In genomic region chr6:27679308-27679967, GRCh38 we compare ENCODE assay signal across 10 cellular contexts.
DNase-seq lines count a peak whose midpoint lies in the region; ATAC-seq and TF ChIP-seq lines count a peak whose summit lies in the region.
"Had no signal": no experiment of that assay in that cellular context is flagged by ENCODE, and none has a peak within 500 bp of the region (broad histone marks: within the 10 kb centered on the region; RNA-seq: fewer than 3 reads in every experiment).

No MANE protein-coding gene starts in this region.

- H3K9me3 Mint-ChIP-seq in type B pancreatic cell: no peaks in the 10 kb centered on the region

- H3K4me3 ChIP-seq in mammary epithelial cell (replicated peaks in 1 of 3; ENCODE audit: insufficient read depth in 1 of 3, low read depth in 2 of 3, low read length in 3 of 3) (peak overlapping the region in 1 of 3 experiments; percentile 28), breast epithelium (no peak overlapping the region), iPS-20b (ENCODE audit: low read length) (peak overlapping the region; percentile 63; the same call in 1 of the 2 replicates)

- peak overlapping the region; percentile 19 for H3K27ac Mint-ChIP-seq in type B pancreatic cell

- TF ChIP-seq POLR2A in breast epithelium (IDR thresholded peaks at IDR 0.05): no peak

- in situ Hi-C loops in mammary epithelial cell (cut with MboI; ENCODE audit: low sequenced_read_pairs in 2 of 2): no loop called here

- 26% methylated on average over 25 of the region's 27 CpGs for WGBS in mammary epithelial cell (ENCODE audit: low coverage, missing lambda C conversion rate)

- no peaks in the 10 kb centered on the region for H4K20me1 ChIP-seq in mammary epithelial cell (ENCODE audit: insufficient read depth, low read length)

- no peak for TF ChIP-seq CTCF in mammary epithelial cell (conservative IDR thresholded peaks at IDR 0.05 in 1 of 2, IDR thresholded peaks at IDR 0.05 in 1 of 2; ENCODE audit: extremely low read depth in 1 of 2, insufficient read depth in 1 of 2, low read depth in 1 of 2, low read length in 2 of 2)
- TF ChIP-seq CTCF in breast epithelium (IDR thresholded peaks at IDR 0.05): no peak
- no peak for TF ChIP-seq CTCF in type B pancreatic cell (conservative IDR thresholded peaks at IDR 0.05)

- peak overlapping the region; percentile 73 for H3K4me2 ChIP-seq in mammary epithelial cell (ENCODE audit: insufficient read depth, low read depth, low read length)

- no peaks in the 10 kb centered on the region for H3K79me2 ChIP-seq in mammary epithelial cell (ENCODE audit: insufficient read depth, low read length)

- peaks cover 2% of the 10 kb centered on the region for H3K27me3 ChIP-seq in mammary epithelial cell (ENCODE audit: insufficient read depth, low read length)
- H3K27me3 ChIP-seq in breast epithelium: peaks cover 0 to 88% of the 10 kb centered on the region in 2 donors
- H3K27me3 ChIP-seq in iPS-20b (ENCODE audit: insufficient read depth, low read length): peaks cover 68% of the 10 kb centered on the region; the same call in 1 of the 2 replicates

- no TSS peak for BruUV-seq in mammary epithelial cell (replicated peaks; lab: Mats Ljungman, UMichigan)

- H3K9ac ChIP-seq in mammary epithelial cell (ENCODE audit: insufficient read depth, low read length) (no peak overlapping the region), iPS-20b (ENCODE audit: low read depth, low read length) (no peak overlapping the region)

- CTCF ChIA-PET in mammary epithelial cell (lab: Charles Lee; ENCODE audit: low non-redundant PET): no interaction called here

- H3K36me3 ChIP-seq in mammary epithelial cell (ENCODE audit: insufficient read depth, low read length): no peaks in the 10 kb centered on the region
- H3K36me3 ChIP-seq in breast epithelium: no peaks in the 10 kb centered on the region
- no peaks in the 10 kb centered on the region for H3K36me3 ChIP-seq in iPS-20b (ENCODE audit: insufficient read depth, low read depth, low read length)

- no peaks in the 10 kb centered on the region for H3K9me3 ChIP-seq in mammary epithelial cell (replicated peaks; ENCODE audit: insufficient read depth, low read length)
- H3K9me3 ChIP-seq in breast epithelium: no peaks in the 10 kb centered on the region
- no peaks in the 10 kb centered on the region for H3K9me3 ChIP-seq in iPS-20b (ENCODE audit: insufficient read depth, low read depth, low read length)

- dilution Hi-C loops in mammary epithelial cell (cut with HindIII; ENCODE audit: low sequenced_read_pairs): no loop called here

- peak overlapping the region; percentile 70 for H2AFZ ChIP-seq in mammary epithelial cell (ENCODE audit: low read depth, low read length)

- no peak overlapping the region for H3K27ac ChIP-seq in mammary epithelial cell (ENCODE audit: insufficient read depth, low read depth, low read length)
- H3K27ac ChIP-seq in breast epithelium: no peak overlapping the region
- H3K27ac ChIP-seq in iPS-20b (ENCODE audit: low read length): no peak overlapping the region

- ATAC-seq in left lobe of liver: no peak

- peaks cover 84% of the 10 kb centered on the region for H3K27me3 Mint-ChIP-seq in type B pancreatic cell

- H3K4me1 Mint-ChIP-seq in type B pancreatic cell (ENCODE audit: unreplicated experiment): peaks cover 13% of the 10 kb centered on the region

- H3K4me3 Mint-ChIP-seq in type B pancreatic cell: peak overlapping the region; percentile 87

- DNase-seq in mammary epithelial cell (no peak), breast epithelium (ENCODE audit: low spot score in 2 of 2) (no peak), astrocyte of the hippocampus (ENCODE audit: low read depth, low spot score) (peak; percentile 21), type B pancreatic cell (ENCODE audit: extremely low spot score, unreplicated experiment) (no peak), left lobe of liver (ENCODE audit: low spot score) (no peak), SKM-1 (lab: John Stamatoyannopoulos, UW; ENCODE audit: unreplicated experiment) (no peak)
- no peak for DNase-seq in stimulated activated CD4-positive, alpha-beta T cell treated with anti-CD3 and anti-CD28 coated beads, Interleukin-4, amount 100 ng/mL, for 4 hours
- DNase-seq: aorta, NCI-H1694 had no signal

- intact Hi-C loops in mammary epithelial cell (cut with micrococcal nuclease): no loop called here
- intact Hi-C loops in breast epithelium (cut with DNase I; ENCODE audit: low total_unique reads): no loop called here

- H3K4me1 ChIP-seq in mammary epithelial cell (ENCODE audit: insufficient read depth, low read length) (no peaks in the 10 kb centered on the region), breast epithelium (no peaks in the 10 kb centered on the region), iPS-20b (ENCODE audit: insufficient read depth, low read length) (no peaks in the 10 kb centered on the region)

- H3K36me3 Mint-ChIP-seq in type B pancreatic cell: no peaks in the 10 kb centered on the region
